16 cellular contexts compared by ENCODE assay signal in genomic region chr12:93174048-93174447, GRCh38.
DNase-seq lines count a peak whose midpoint lies in the region; ATAC-seq and TF ChIP-seq lines count a peak whose summit lies in the region.
"Had no signal": no experiment of that assay in that cellular context is flagged by ENCODE, and none has a peak within 500 bp of the region (broad histone marks: within the 10 kb centered on the region; RNA-seq: fewer than 3 reads in every experiment).

No MANE protein-coding gene starts in this region.

- CTCF ChIA-PET in naive thymus-derived CD4-positive, alpha-beta T cell (lab: Charles Lee) = no interaction called here

- no peak overlapping the region for H3K27ac Mint-ChIP-seq in naive thymus-derived CD4-positive, alpha-beta T cell
- no peak overlapping the region for H3K27ac Mint-ChIP-seq in activated T-helper 1 cell treated with anti-CD3 and anti-CD28 coated beads, Interleukin-12 subunit alpha, Interleukin-12 subunit beta, Interleukin-2, Interleukin-4 antibody, amounts not matched to agents 30 ng/mL and 10 ng/mL and 1 ng/mL, durations not matched to agents 14 hours and 24 hours and 36 hours
- no peak overlapping the region for H3K27ac Mint-ChIP-seq in osteocyte (ENCODE audit: unreplicated experiment)
- H3K27ac Mint-ChIP-seq: brain had no signal

- H3K4me1 ChIP-seq in gastroesophageal sphincter (peaks cover 15 to 68% (median 21%) of the 10 kb centered on the region in 3 donors), gastrocnemius medialis (peaks cover 32 to 39% of the 10 kb centered on the region in 2 donors)
- H3K4me1 ChIP-seq in naive thymus-derived CD4-positive, alpha-beta T cell (ENCODE audit: control insufficient read depth in 2 of 2, insufficient read depth in 2 of 2, low read length in 2 of 2) = no peaks in the 10 kb centered on the region
- H3K4me1 ChIP-seq: HAP-1 had no signal

- intact Hi-C loops in gastrocnemius medialis (cut with DNase I; ENCODE audit: low total_unique reads) = no loop called here
- intact Hi-C loops in naive thymus-derived CD4-positive, alpha-beta T cell (cut with micrococcal nuclease) = no loop called here
- intact Hi-C loops in activated T-helper 1 cell treated with anti-CD3 and anti-CD28 coated beads, Interleukin-12 subunit alpha, Interleukin-12 subunit beta, Interleukin-2, Interleukin-4 antibody, amounts not matched to agents 30 ng/mL and 10 ng/mL and 1 ng/mL, durations not matched to agents 14 hours and 24 hours and 36 hours (cut with micrococcal nuclease) = no loop called here

- peak; percentile 52 for DNase-seq in GM04503 (ENCODE audit: low read depth)
- DNase-seq in gastrocnemius medialis = no peak
- DNase-seq in naive thymus-derived CD4-positive, alpha-beta T cell = no peak
- DNase-seq in activated T-helper 1 cell treated with anti-CD3 and anti-CD28 coated beads, Interleukin-12 subunit alpha, Interleukin-12 subunit beta, Interleukin-2, Interleukin-4 antibody, amounts not matched to agents 30 ng/mL and 10 ng/mL and 1 ng/mL, durations not matched to agents 14 hours and 24 hours and 36 hours (ENCODE audit: low spot score) = no peak
- DNase-seq in NOMO-1 treated with DMSO at 0.1 percent for 48 hours (lab: John Stamatoyannopoulos, UW; ENCODE audit: unreplicated experiment) = no peak
- no peak for DNase-seq in osteocyte (ENCODE audit: extremely low spot score, unreplicated experiment)
- DNase-seq: activated CD8-positive, alpha-beta memory T cell treated with anti-CD3 and anti-CD28 coated beads, Interleukin-2, amount 50 U/mL, for 4 hours; stimulated activated CD4-positive, alpha-beta T cell treated with anti-CD3 and anti-CD28 coated beads, Interleukin-1b, Interleukin-23, amount 100 ng/mL, for 48 hours; stimulated activated naive CD8-positive, alpha-beta T cell treated with anti-CD3 and anti-CD28 coated beads, Interleukin-15, Interleukin-2, amounts not matched to agents 100 U/mL and 50 U/mL, for 24 hours had no signal

- no peaks in the 10 kb centered on the region for H3K9me3 Mint-ChIP-seq in naive thymus-derived CD4-positive, alpha-beta T cell
- H3K9me3 Mint-ChIP-seq in activated T-helper 1 cell treated with anti-CD3 and anti-CD28 coated beads, Interleukin-12 subunit alpha, Interleukin-12 subunit beta, Interleukin-2, Interleukin-4 antibody, amounts not matched to agents 30 ng/mL and 10 ng/mL and 1 ng/mL, durations not matched to agents 14 hours and 24 hours and 36 hours = no peaks in the 10 kb centered on the region
- H3K9me3 Mint-ChIP-seq in osteocyte (ENCODE audit: unreplicated experiment) = peaks cover 8% of the 10 kb centered on the region

- 6 to 19% methylated on average over 2 to 3 of the region's 3 CpGs for WGBS in gastroesophageal sphincter (ENCODE audit: low coverage in 1 of 2), 2 donors

- no peaks in the 10 kb centered on the region for H3K27me3 Mint-ChIP-seq in naive thymus-derived CD4-positive, alpha-beta T cell
- H3K27me3 Mint-ChIP-seq in activated T-helper 1 cell treated with anti-CD3 and anti-CD28 coated beads, Interleukin-12 subunit alpha, Interleukin-12 subunit beta, Interleukin-2, Interleukin-4 antibody, amounts not matched to agents 30 ng/mL and 10 ng/mL and 1 ng/mL, durations not matched to agents 14 hours and 24 hours and 36 hours (ENCODE audit: insufficient read depth) = no peaks in the 10 kb centered on the region
- no peaks in the 10 kb centered on the region for H3K27me3 Mint-ChIP-seq in osteocyte (ENCODE audit: unreplicated experiment)
- H3K27me3 Mint-ChIP-seq: brain had no signal

- no peaks in the 10 kb centered on the region for H3K9me3 ChIP-seq in gastroesophageal sphincter
- no peaks in the 10 kb centered on the region for H3K9me3 ChIP-seq in gastrocnemius medialis
- H3K9me3 ChIP-seq in naive thymus-derived CD4-positive, alpha-beta T cell (ENCODE audit: control insufficient read depth in 2 of 3, low read length in 3 of 3) = no peaks in the 10 kb centered on the region

- no peaks in the 10 kb centered on the region for H3K36me3 Mint-ChIP-seq in naive thymus-derived CD4-positive, alpha-beta T cell
- H3K36me3 Mint-ChIP-seq in activated T-helper 1 cell treated with anti-CD3 and anti-CD28 coated beads, Interleukin-12 subunit alpha, Interleukin-12 subunit beta, Interleukin-2, Interleukin-4 antibody, amounts not matched to agents 30 ng/mL and 10 ng/mL and 1 ng/mL, durations not matched to agents 14 hours and 24 hours and 36 hours (ENCODE audit: low read depth) = no peaks in the 10 kb centered on the region
- H3K36me3 Mint-ChIP-seq in osteocyte (ENCODE audit: unreplicated experiment) = no peaks in the 10 kb centered on the region
- H3K36me3 Mint-ChIP-seq: brain had no signal

- in situ Hi-C loops in gastrocnemius medialis (cut with MboI; ENCODE audit: low sequenced_read_pairs in 4 of 4) = no loop called here

- ATAC-seq in gastroesophageal sphincter = peak; percentile 60
- peak; percentile 63 to 76 for ATAC-seq in gastrocnemius medialis
- ATAC-seq in naive thymus-derived CD4-positive, alpha-beta T cell = no peak
- ATAC-seq: esophagus mucosa; GM12878; stimulated activated naive CD8-positive, alpha-beta T cell treated with anti-CD3 and anti-CD28 coated beads, Interleukin-15, Interleukin-2, amounts not matched to agents 100 U/mL and 50 U/mL, for 24 hours had no signal

- no peaks in the 10 kb centered on the region for H3K4me1 Mint-ChIP-seq in naive thymus-derived CD4-positive, alpha-beta T cell
- no peaks in the 10 kb centered on the region for H3K4me1 Mint-ChIP-seq in activated T-helper 1 cell treated with anti-CD3 and anti-CD28 coated beads, Interleukin-12 subunit alpha, Interleukin-12 subunit beta, Interleukin-2, Interleukin-4 antibody, amounts not matched to agents 30 ng/mL and 10 ng/mL and 1 ng/mL, durations not matched to agents 14 hours and 24 hours and 36 hours (ENCODE audit: low read depth)
- H3K4me1 Mint-ChIP-seq in osteocyte (ENCODE audit: unreplicated experiment) = peaks cover 10% of the 10 kb centered on the region

- H3K27me3 ChIP-seq in gastroesophageal sphincter = no peaks in the 10 kb centered on the region
- no peaks in the 10 kb centered on the region for H3K27me3 ChIP-seq in gastrocnemius medialis
- H3K27me3 ChIP-seq in naive thymus-derived CD4-positive, alpha-beta T cell (ENCODE audit: control insufficient read depth in 2 of 2, insufficient read depth in 2 of 2, low read length in 2 of 2) = no peaks in the 10 kb centered on the region

- no peak overlapping the region for H3K4me3 Mint-ChIP-seq in naive thymus-derived CD4-positive, alpha-beta T cell
- no peak overlapping the region for H3K4me3 Mint-ChIP-seq in activated T-helper 1 cell treated with anti-CD3 and anti-CD28 coated beads, Interleukin-12 subunit alpha, Interleukin-12 subunit beta, Interleukin-2, Interleukin-4 antibody, amounts not matched to agents 30 ng/mL and 10 ng/mL and 1 ng/mL, durations not matched to agents 14 hours and 24 hours and 36 hours
- no peak overlapping the region for H3K4me3 Mint-ChIP-seq in osteocyte (ENCODE audit: unreplicated experiment)
- H3K4me3 Mint-ChIP-seq: brain had no signal

- H3K27ac ChIP-seq in VCaP = peak overlapping the region; percentile 61
- peak overlapping the region; percentile 34 to 88 (median 84) for H3K27ac ChIP-seq in gastroesophageal sphincter
- peak overlapping the region; percentile 51 to 83 (median 76) for H3K27ac ChIP-seq in gastrocnemius medialis
- no peak overlapping the region for H3K27ac ChIP-seq in naive thymus-derived CD4-positive, alpha-beta T cell (ENCODE audit: low read depth, low read length)
- H3K27ac ChIP-seq: KMS-11 had no signal

- TF ChIP-seq CTCF in VCaP (conservative IDR thresholded peaks at IDR 0.05) = no peak
- no peak for TF ChIP-seq CTCF in gastroesophageal sphincter (IDR thresholded peaks at IDR 0.05)
- no peak for TF ChIP-seq CTCF in gastrocnemius medialis (IDR thresholded peaks at IDR 0.05 in 4 of 5, conservative IDR thresholded peaks at IDR 0.05 in 1 of 5)
- no peak for TF ChIP-seq CTCF in osteocyte (IDR thresholded peaks at IDR 0.05)

- TF ChIP-seq POLR2A in gastroesophageal sphincter (IDR thresholded peaks at IDR 0.05) (no peak), gastrocnemius medialis (IDR thresholded peaks at IDR 0.05) (no peak)

- POLR2A ChIA-PET in naive thymus-derived CD4-positive, alpha-beta T cell (lab: Charles Lee) = no interaction called here

- H3K4me3 ChIP-seq in gastroesophageal sphincter (no peak overlapping the region), gastrocnemius medialis (no peak overlapping the region)
- H3K4me3 ChIP-seq in naive thymus-derived CD4-positive, alpha-beta T cell (ENCODE audit: low read length) = no peak overlapping the region
- H3K4me3 ChIP-seq: GM12878, HAP-1 had no signal

- H3K36me3 ChIP-seq in gastroesophageal sphincter = no peaks in the 10 kb centered on the region
- no peaks in the 10 kb centered on the region for H3K36me3 ChIP-seq in gastrocnemius medialis
- H3K36me3 ChIP-seq in naive thymus-derived CD4-positive, alpha-beta T cell (ENCODE audit: control insufficient read depth in 2 of 3, insufficient read depth in 3 of 3, low read length in 3 of 3) = no peaks in the 10 kb centered on the region
- H3K36me3 ChIP-seq: HAP-1 had no signal

- TF ChIP-seq EP300 in gastroesophageal sphincter (IDR thresholded peaks at IDR 0.05) = no peak
